Comparison of ENCODE assay signal across 18 cellular contexts in genomic region chr14:22650046-22650739, GRCh38. TPM values are rescaled to one million over a fixed set of nuclear protein-coding genes. Genes with fewer than 3 reads are reported as not detected.
DNase-seq lines count a peak whose midpoint lies in the region; ATAC-seq, FAIRE-seq and TF ChIP-seq lines count a peak whose summit lies in the region.
"Had no signal": no experiment of that assay in that cellular context is flagged by ENCODE, and none has a peak within 500 bp of the region (broad histone marks: within the 10 kb centered on the region; RNA-seq: fewer than 3 reads in every experiment).

No MANE protein-coding gene starts in this region.

- H3K4me1 ChIP-seq in A549 (peaks cover 45% of the 10 kb centered on the region), astrocyte (ENCODE audit: insufficient read depth, low read length) (no peaks in the 10 kb centered on the region), psoas muscle (peaks cover 16% of the 10 kb centered on the region), mammary epithelial cell (ENCODE audit: insufficient read depth, low read length) (peaks cover 15% of the 10 kb centered on the region)

- dilution Hi-C loops in mammary epithelial cell (cut with HindIII; ENCODE audit: low sequenced_read_pairs) = no loop called here

- TF ChIP-seq RAD21 in A549 (conservative IDR thresholded peaks at IDR 0.05 in 1 of 2, IDR thresholded peaks at IDR 0.05 in 1 of 2) = no peak

- H3K36me3 ChIP-seq in astrocyte (ENCODE audit: insufficient read depth, low read length) (no peaks in the 10 kb centered on the region), psoas muscle (ENCODE audit: insufficient read depth in 1 of 2, low read depth in 1 of 2) (no peaks in the 10 kb centered on the region), mammary epithelial cell (ENCODE audit: insufficient read depth, low read length) (no peaks in the 10 kb centered on the region)
- H3K36me3 ChIP-seq: SJSA1 had no signal

- H3K4me3 Mint-ChIP-seq in astrocyte (ENCODE audit: unreplicated experiment) = peak overlapping the region; percentile 36
- H3K4me3 Mint-ChIP-seq: CD8-positive, alpha-beta T cell had no signal

- POLR2A ChIA-PET in A549 (lab: Yijun Ruan, JAX) = interaction anchor here (0.6 to 1.7 kb wide), 12 partner anchors 37 to 357 kb away, joined by 3 to 16 read pairs (median 5); partner anchors contain the start of genes ABHD4, DAD1 and OXA1L

- no peak for TF ChIP-seq CTCF in A549 (IDR thresholded peaks at IDR 0.05)
- no peak for TF ChIP-seq CTCF in astrocyte (IDR thresholded peaks at IDR 0.05; ENCODE audit: insufficient read depth, low read depth, low read length)
- no peak for TF ChIP-seq CTCF in psoas muscle (IDR thresholded peaks at IDR 0.05)
- TF ChIP-seq CTCF in mammary epithelial cell (conservative IDR thresholded peaks at IDR 0.05 in 1 of 2, IDR thresholded peaks at IDR 0.05 in 1 of 2; ENCODE audit: extremely low read depth in 1 of 2, insufficient read depth in 1 of 2, low read depth in 1 of 2, low read length in 2 of 2) = no peak

- FAIRE-seq in A549 (lab: Jason Lieb, UNC) = no peak
- no peak for FAIRE-seq in astrocyte (lab: Jason Lieb, UNC)

- H3K36me3 Mint-ChIP-seq in astrocyte (ENCODE audit: low read depth, unreplicated experiment) = no peaks in the 10 kb centered on the region
- H3K36me3 Mint-ChIP-seq: CD8-positive, alpha-beta T cell had no signal

- H2AFZ ChIP-seq in astrocyte (ENCODE audit: low read depth, low read length) (no peak overlapping the region), mammary epithelial cell (ENCODE audit: low read depth, low read length) (no peak overlapping the region)

- H3K9ac ChIP-seq in astrocyte (ENCODE audit: low read length) = no peak overlapping the region
- H3K9ac ChIP-seq in mammary epithelial cell (ENCODE audit: insufficient read depth, low read length) = no peak overlapping the region

- CTCF ChIA-PET in A549 (lab: Yijun Ruan, JAX) = interaction anchor here (0.8 to 15.5 kb wide), 8 partner anchors 8 to 213 kb away, joined by 3 to 376 read pairs (median 10); partner anchors contain the start of gene ABHD4
- CTCF ChIA-PET in mammary epithelial cell (lab: Charles Lee; ENCODE audit: low non-redundant PET) = no interaction called here

- H3K27ac Mint-ChIP-seq in astrocyte (ENCODE audit: unreplicated experiment) = no peak overlapping the region
- H3K27ac Mint-ChIP-seq: CD8-positive, alpha-beta T cell had no signal

- no peaks in the 10 kb centered on the region for H3K27me3 Mint-ChIP-seq in astrocyte (ENCODE audit: low read depth, unreplicated experiment)

- ATAC-seq in A549 (peak in 1 of 2 experiments; percentile 31; a peak in 2 of 6 replicates), psoas muscle (peak in 3 of 4 donors; percentile 41 to 74 (median 56)), GM19463 (IDR thresholded peaks at IDR 0.05; ENCODE audit: unreplicated experiment) (no peak), GM21360 (IDR thresholded peaks at IDR 0.05; ENCODE audit: unreplicated experiment) (no peak)
- ATAC-seq: CD8-positive, alpha-beta T cell had no signal

- in situ Hi-C loops in mammary epithelial cell (cut with MboI; ENCODE audit: low sequenced_read_pairs in 2 of 2) = loop anchor here in 1 of 2 donors (5.0 to 25.0 kb wide), 3 partner anchors 93 to 255 kb away; partner anchors contain the start of gene LRP10

- peak overlapping the region; percentile 14 to 56; a peak in 5 of 6 replicates for H3K27ac ChIP-seq in A549
- H3K27ac ChIP-seq in astrocyte (ENCODE audit: low read depth, low read length) = no peak overlapping the region
- H3K27ac ChIP-seq in psoas muscle = peak overlapping the region; percentile 77
- H3K27ac ChIP-seq in mammary epithelial cell (ENCODE audit: insufficient read depth, low read depth, low read length) = no peak overlapping the region
- H3K27ac ChIP-seq: RWPE1, SJSA1 had no signal

- TF ChIP-seq POLR2A in A549 (IDR thresholded peaks at IDR 0.05; ENCODE audit: low read length) = no peak

- H3K4me3 ChIP-seq in A549 (no peak overlapping the region), astrocyte (ENCODE audit: insufficient read depth, low read depth, low read length) (no peak overlapping the region), psoas muscle (peak overlapping the region; percentile 42), mammary epithelial cell (replicated peaks in 1 of 3; ENCODE audit: insufficient read depth in 1 of 3, low read depth in 2 of 3, low read length in 3 of 3) (no peak overlapping the region)
- H3K4me3 ChIP-seq: SJSA1 had no signal

- H3K27me3 ChIP-seq in astrocyte (ENCODE audit: insufficient read depth, low read length) (no peaks in the 10 kb centered on the region), psoas muscle (ENCODE audit: insufficient read depth in 3 of 3, low read length in 2 of 3) (no peaks in the 10 kb centered on the region), mammary epithelial cell (ENCODE audit: insufficient read depth, low read length) (no peaks in the 10 kb centered on the region)
- H3K27me3 ChIP-seq: SJSA1 had no signal

- H4K20me1 ChIP-seq in astrocyte (ENCODE audit: insufficient read depth, low read length) (no peaks in the 10 kb centered on the region), mammary epithelial cell (ENCODE audit: insufficient read depth, low read length) (no peaks in the 10 kb centered on the region)

- intact Hi-C loops in psoas muscle (cut with DNase I) (loop anchor here (5.0 to 10.0 kb wide), 6 partner anchors 38 to 258 kb away; partner anchors contain the start of gene SLC7A7 (in 1 of the 2)), mammary epithelial cell (cut with micrococcal nuclease) (loop anchor here (5.0 kb wide), 1 partner anchor 178 kb away; no protein-coding TSS in a partner anchor)

- no TSS peak for BruUV-seq in mammary epithelial cell (replicated peaks; lab: Mats Ljungman, UMichigan)

- H3K4me2 ChIP-seq in A549 (peak overlapping the region; percentile 24), astrocyte (ENCODE audit: low read length) (no peak overlapping the region), mammary epithelial cell (ENCODE audit: insufficient read depth, low read depth, low read length) (no peak overlapping the region)

- no peak for TF ChIP-seq EP300 in A549 (IDR thresholded peaks at IDR 0.05)

- 44% methylated on average over 7 of the region's 7 CpGs for WGBS in A549 (ENCODE audit: missing lambda C conversion rate)
- WGBS in psoas muscle, 3 donors = 48 to 65% (median 60%) methylated on average over 7 of the region's 7 CpGs
- WGBS in mammary epithelial cell (ENCODE audit: low coverage, missing lambda C conversion rate) = 75% methylated on average over 7 of the region's 7 CpGs

- peaks cover 12% of the 10 kb centered on the region for H3K4me1 Mint-ChIP-seq in astrocyte (ENCODE audit: low read depth, unreplicated experiment)

- H3K79me2 ChIP-seq in astrocyte (ENCODE audit: insufficient read depth, low read length) (no peaks in the 10 kb centered on the region), mammary epithelial cell (ENCODE audit: insufficient read depth, low read length) (no peaks in the 10 kb centered on the region)

- DNase-seq in A549 (ENCODE audit: low read depth in 1 of 2, low spot score in 1 of 2) = no peak
- DNase-seq in HT1080 (ENCODE audit: low read depth) = peak; percentile 59
- no peak for DNase-seq in astrocyte (ENCODE audit: low read depth)
- DNase-seq in psoas muscle = no peak
- no peak for DNase-seq in mammary epithelial cell
- DNase-seq in globus pallidus (ENCODE audit: low spot score) = no peak
- DNase-seq: 8988T; CD8-positive, alpha-beta T cell; IMR-90; NCI-H187 treated with DMSO at 0.1 percent for 48 hours; NCI-H526 treated with DMSO at 0.1 percent for 48 hours; SW 1271 had no signal

- H3K9me3 ChIP-seq in A549 (no peaks in the 10 kb centered on the region), astrocyte (ENCODE audit: insufficient read depth, low read depth, low read length) (no peaks in the 10 kb centered on the region), psoas muscle (no peaks in the 10 kb centered on the region), mammary epithelial cell (replicated peaks; ENCODE audit: insufficient read depth, low read length) (no peaks in the 10 kb centered on the region)
- H3K9me3 ChIP-seq: SJSA1 had no signal

- no peaks in the 10 kb centered on the region for H3K9me3 Mint-ChIP-seq in astrocyte (ENCODE audit: unreplicated experiment)
- H3K9me3 Mint-ChIP-seq: CD8-positive, alpha-beta T cell had no signal

TF ChIP-seq in A549, 52 proteins besides CTCF, POLR2A, EP300 and RAD21 (continues in another document):
- TF ChIP-seq TP53 (CRISPR knock-in tag; IDR thresholded peaks at IDR 0.05) (no peak), MAX (IDR thresholded peaks at IDR 0.05) (no peak)

RNA-seq across cellular contexts. Expression of gene OR6J1, which starts 6.0 kb away (rescaled TPM):
- polyA plus RNA-seq in A549 (2011; rRNA removed) = not detected in 2 replicates
- polyA plus RNA-seq in A549 (2012; cell fraction: cytosol; rRNA removed) = not detected in 2 replicates
- polyA plus RNA-seq in A549 (2012; cell fraction: nucleus; rRNA removed) = 0.01 TPM in 1 of 2 replicates, not detected in the other
- not detected in 3 replicates for polyA plus RNA-seq in A549 (2017; fragmentation: RNase III; extraction: RNeasy Plus Mini Kit Qiagen cat#74134 plus additional on column Dnase treatment)
- polyA minus RNA-seq in A549 (2011; rRNA and poly(A)+ RNA removed) = 0.08 TPM in 1 of 2 replicates, not detected in the other
- not detected in 2 replicates for total RNA-seq in HT1080 (2014; rRNA removed; shearing (Covaris generic))
- polyA plus RNA-seq in HT1080 (2015; cell fraction: cytosol; rRNA removed) = not detected in 2 replicates
- not detected in 2 replicates for polyA plus RNA-seq in HT1080 (2015; cell fraction: nucleus; rRNA removed)
- not detected in 2 replicates for total RNA-seq in astrocyte
- total RNA-seq in psoas muscle = not detected
- not detected for polyA plus RNA-seq in psoas muscle
- total RNA-seq in mammary epithelial cell = not detected
- not detected for polyA plus RNA-seq in mammary epithelial cell
- not detected for polyA minus RNA-seq in mammary epithelial cell
- total RNA-seq: CD8-positive, alpha-beta T cell; H4; IMR-90; SJSA1 had no signal
- polyA plus RNA-seq: BJ, IMR-90 had no signal

RNA-seq across cellular contexts. Expression of gene ABHD4, which starts 52.1 kb away (rescaled TPM):
- polyA plus RNA-seq in A549 (2011; rRNA removed) (58.3 and 75.0 TPM in 2 replicates), A549 (2017; fragmentation: RNase III; extraction: RNeasy Plus Mini Kit Qiagen cat#74134 plus additional on column Dnase treatment) (63.4 to 70.7 TPM (median 66.5 TPM) in 3 replicates), psoas muscle (10 to 100 TPM in 2 of 3 donors, 1 to 10 TPM in 1; 6.1 to 64.0 (median 26.4) TPM), mammary epithelial cell (12.0 TPM)
- polyA plus RNA-seq in A549 (2012; cell fraction: cytosol; rRNA removed) = 70.0 and 92.8 TPM in 2 replicates
- 89.5 and 91.0 TPM in 2 replicates for polyA plus RNA-seq in A549 (2012; cell fraction: nucleus; rRNA removed)
- 57.6 and 74.4 TPM in 2 replicates for polyA minus RNA-seq in A549 (2011; rRNA and poly(A)+ RNA removed)
- 3.5 and 6.9 TPM in 2 replicates for total RNA-seq in HT1080 (2014; rRNA removed; shearing (Covaris generic))
- 10.7 and 11.9 TPM in 2 replicates for polyA plus RNA-seq in HT1080 (2015; cell fraction: cytosol; rRNA removed)
- 12.8 and 14.3 TPM in 2 replicates for polyA plus RNA-seq in HT1080 (2015; cell fraction: nucleus; rRNA removed)
- total RNA-seq in astrocyte (46.9 and 52.4 TPM in 2 replicates), psoas muscle (10 to 100 TPM; 15.6 to 37.2 (median 25.4) TPM), mammary epithelial cell (10 to 100 TPM; 16.7 to 20.5 TPM)
- 16.5 TPM for polyA minus RNA-seq in mammary epithelial cell

Comparison
In these comparisons a context has a peak if more than half of its experiments do, and no peak if none do; other contexts are left out.
1. ATAC-seq: peak in psoas muscle (3 of 4); none in GM19463 (single experiment) and GM21360 (single experiment).
2. H3K27ac ChIP-seq: peak in A549 (2 of 2) and psoas muscle (single experiment); none in astrocyte (single experiment) and mammary epithelial cell (single experiment).